Comparison of ENCODE assay signal across 8 cellular contexts in genomic region chr19:58001895-58002369, GRCh38. TPM values are rescaled to one million over a fixed set of nuclear protein-coding genes. Genes with fewer than 3 reads are reported as not detected.
A peak's percentile ranks its signal among the peaks of the same experiment; 100 is the strongest.
DNase-seq lines count a peak whose midpoint lies in the region; ATAC-seq and TF ChIP-seq lines count a peak whose summit lies in the region.

No MANE protein-coding gene starts in this region.

- peak overlapping the region; percentile 85 for H3K27ac ChIP-seq in caudate nucleus (ENCODE audit: low read depth, low read length)
- H3K27ac ChIP-seq in tibial artery = peak overlapping the region; percentile 92 to 93

- H3K36me3 ChIP-seq in tibial artery = peaks cover 67 to 71% (median 71%) of the 10 kb centered on the region in 3 donors

- DNase-seq in NCI-H82 (lab: John Stamatoyannopoulos, UW) (peak; percentile 47), NCI-H82 treated with DMSO at 0.1 percent for 48 hours (lab: John Stamatoyannopoulos, UW; ENCODE audit: unreplicated experiment) (no peak), LHCN-M2 (ENCODE audit: low read depth) (peak; percentile 15), caudate nucleus (lab: John Stamatoyannopoulos, UW) (peak in 1 of 61 donors; percentile 32), lower leg skin (ENCODE audit: low spot score in 2 of 2) (no peak), tibial artery (no peak), HPDE6-E6E7 (ENCODE audit: extremely low spot score) (no peak)

- peak overlapping the region; percentile 96 for H3K4me3 ChIP-seq in lower leg skin (ENCODE audit: low read depth, poor library complexity, severe bottlenecking)
- peak overlapping the region; percentile 82 to 94 for H3K4me3 ChIP-seq in tibial artery

- no peak for ATAC-seq in GM21447 (IDR thresholded peaks at IDR 0.05; ENCODE audit: unreplicated experiment)

- peaks cover 0 to 25% (median 17%) of the 10 kb centered on the region in 4 donors for H3K4me1 ChIP-seq in tibial artery

- H3K9me3 ChIP-seq in tibial artery = peaks cover 0 to 71% (median 53%) of the 10 kb centered on the region in 3 donors

- WGBS in lower leg skin, 2 donors = 4% methylated on average over 23 of the region's 23 CpGs

- intact Hi-C loops in lower leg skin (cut with DNase I; ENCODE audit: low total_unique reads) (no loop called here), tibial artery (cut with DNase I; ENCODE audit: low total_unique reads) (loop anchor here (5.0 kb wide), 1 partner anchor 95 kb away; the partner anchor contains the start of gene ZSCAN18)

- no peak for TF ChIP-seq POLR2A in lower leg skin (IDR thresholded peaks at IDR 0.05)

- H3K27me3 ChIP-seq in tibial artery = no peaks in the 10 kb centered on the region

- TF ChIP-seq CTCF in lower leg skin (IDR thresholded peaks at IDR 0.05) = no peak
- no peak for TF ChIP-seq CTCF in tibial artery (IDR thresholded peaks at IDR 0.05)

RNA-seq across cellular contexts. Expression of gene ZNF606, which starts 0.7 kb away (rescaled TPM):
- total RNA-seq in LHCN-M2 (2014; rRNA removed) (13.9 and 15.6 TPM in 2 replicates), lower leg skin (10 to 100 TPM in 3 of 4 donors, 1 to 10 TPM in 1; 9.6 to 53.4 (median 16.3) TPM)
- 2.4 TPM for polyA plus RNA-seq in LHCN-M2 (2012)

RNA-seq across cellular contexts. Expression of gene C19orf18, which starts 27.6 kb away (rescaled TPM):
- total RNA-seq in LHCN-M2 (2014; rRNA removed) (not detected in 2 replicates), lower leg skin (not detected)
- 0.23 TPM for polyA plus RNA-seq in LHCN-M2 (2012)

RNA-seq across cellular contexts. Expression of gene ZSCAN1, which starts 31.9 kb away (rescaled TPM):
- total RNA-seq in LHCN-M2 (2014; rRNA removed) = not detected in 2 replicates
- polyA plus RNA-seq in LHCN-M2 (2012) = 0.02 TPM
- total RNA-seq in lower leg skin = under 1 TPM in 1 of 4 donors, not detected in 3; 0.23 TPM

RNA-seq across cellular contexts. Expression of gene ZNF256, which starts 54.4 kb away (rescaled TPM):
- 2.9 and 3.7 TPM in 2 replicates for total RNA-seq in LHCN-M2 (2014; rRNA removed)
- 2.1 TPM for polyA plus RNA-seq in LHCN-M2 (2012)
- 10 to 100 TPM in 1 of 4 donors, 1 to 10 TPM in 3; 7.8 to 11.3 (median 9.1) TPM for total RNA-seq in lower leg skin

RNA-seq across cellular contexts. Expression of gene ZNF135, which starts 57.1 kb away (rescaled TPM):
- total RNA-seq in LHCN-M2 (2014; rRNA removed) = 0.83 and 1.4 TPM in 2 replicates
- polyA plus RNA-seq in LHCN-M2 (2012) = 1.4 TPM
- total RNA-seq in lower leg skin = 1 to 10 TPM; 4.8 to 5.9 (median 5.5) TPM

Comparison
In these comparisons a context has a peak if more than half of its experiments do, and no peak if none do; other contexts are left out.
1. DNase-seq: peak in NCI-H82 (single experiment) and LHCN-M2 (single experiment); none in NCI-H82 treated with DMSO at 0.1 percent for 48 hours (single experiment), lower leg skin (0 of 2), tibial artery (0 of 2) and HPDE6-E6E7 (single experiment).